In the genomic region with DNA sequence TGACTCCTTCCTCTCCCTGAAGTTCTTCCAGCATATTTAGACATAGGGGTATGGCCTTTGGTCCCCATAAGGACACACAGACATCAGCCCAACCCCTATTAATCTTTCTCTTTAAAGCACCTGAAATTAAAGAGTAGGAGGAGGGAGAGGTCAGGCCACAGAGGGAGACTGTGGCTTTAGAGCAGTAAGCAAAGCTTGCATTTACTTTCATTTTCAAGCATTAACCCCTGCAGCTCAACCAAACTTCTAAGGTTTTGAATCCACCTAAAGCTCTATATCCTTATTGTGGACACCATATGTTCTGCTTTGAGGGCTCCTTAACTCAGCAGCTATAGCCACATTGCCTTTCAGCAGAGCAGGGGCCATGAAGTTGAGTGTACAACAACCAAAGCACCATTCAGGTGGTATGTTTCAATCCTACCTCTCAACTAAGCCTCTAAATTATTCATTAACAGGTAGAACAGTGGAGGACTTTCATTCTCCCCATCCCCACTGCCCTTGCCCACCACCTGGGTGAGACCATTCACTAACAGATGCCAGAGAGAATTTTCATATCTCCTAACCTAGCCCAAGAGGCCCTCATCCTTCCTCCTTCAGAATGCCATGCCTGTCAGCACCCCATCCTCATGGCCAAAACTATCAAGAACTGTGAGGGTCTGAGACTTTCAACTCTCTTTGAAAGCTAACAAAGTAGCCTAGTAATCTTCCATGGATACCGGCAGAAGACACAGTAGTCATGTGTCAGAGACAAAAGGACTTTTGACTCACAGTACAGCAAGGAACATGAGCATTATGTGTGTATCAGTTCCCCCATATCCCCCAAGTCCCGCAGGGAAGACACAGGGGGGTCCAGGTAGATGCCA, we compare ENCODE assay signal across 8 cellular contexts. TPM values are rescaled to one million over a fixed set of nuclear protein-coding genes. Genes with fewer than 3 reads are reported as not detected.
A peak's percentile ranks its signal among the peaks of the same experiment; 100 is the strongest.
DNase-seq lines count a peak whose midpoint lies in the region; ATAC-seq and TF ChIP-seq lines count a peak whose summit lies in the region.

No MANE protein-coding gene starts in this region.

- CTCF ChIA-PET in Panc1 (lab: Charles Lee), result no interaction called here

- TF ChIP-seq EP300 in suprapubic skin (IDR thresholded peaks at IDR 0.05), result no peak

- POLR2A ChIA-PET in Panc1 (lab: Charles Lee), result interaction anchor here (0.7 kb wide), 1 partner anchor 43 kb away, joined by 6 read pairs; no protein-coding TSS in a partner anchor

- H3K9me3 ChIP-seq in Panc1 (ENCODE audit: control insufficient read depth, insufficient read depth, low read depth, low read length) (no peaks in the 10 kb centered on the region), mucosa of descending colon (no peaks in the 10 kb centered on the region), suprapubic skin (no peaks in the 10 kb centered on the region)

- DNase-seq in Panc1 (ENCODE audit: low read depth, low spot score) (no peak), mucosa of descending colon (no peak), brain microvascular endothelial cell (no peak), occipital lobe (lab: John Stamatoyannopoulos, UW) (no peak), GM03348 (ENCODE audit: low spot score) (no peak), suprapubic skin (ENCODE audit: low spot score in 2 of 2) (no peak)

- H3K36me3 ChIP-seq in Panc1 (ENCODE audit: control insufficient read depth, insufficient read depth, low read length) (no peaks in the 10 kb centered on the region), mucosa of descending colon (ENCODE audit: low read depth) (no peaks in the 10 kb centered on the region), brain microvascular endothelial cell (replicated peaks) (no peaks in the 10 kb centered on the region), suprapubic skin (no peaks in the 10 kb centered on the region)

- no peak overlapping the region for H3K27ac ChIP-seq in Panc1 (ENCODE audit: low read length)
- no peak overlapping the region for H3K27ac ChIP-seq in brain microvascular endothelial cell
- no peak overlapping the region for H3K27ac ChIP-seq in suprapubic skin

- WGBS in suprapubic skin, result 88% methylated on average over 2 of the region's 2 CpGs

- TF ChIP-seq POLR2A in suprapubic skin (IDR thresholded peaks at IDR 0.05), result no peak

- BruUV-seq in Panc1 (replicated peaks; lab: Mats Ljungman, UMichigan), result no TSS peak

- ATAC-seq in GM18517 (IDR thresholded peaks at IDR 0.05; ENCODE audit: unreplicated experiment), result peak; percentile 93
- ATAC-seq in HG02588 (IDR thresholded peaks at IDR 0.05; ENCODE audit: unreplicated experiment), result peak; percentile 82
- ATAC-seq in Panc1, result 0 out of 2 replicates have a peak, but pooled peaks have one; percentile 30
- peak; percentile 70 for ATAC-seq in mucosa of descending colon

- H3K4me3 ChIP-seq in Panc1 (ENCODE audit: low read depth in 2 of 2, low read length in 2 of 2) (no peak overlapping the region), mucosa of descending colon (no peak overlapping the region), brain microvascular endothelial cell (ENCODE audit: low read depth, low read length) (no peak overlapping the region), suprapubic skin (no peak overlapping the region)

- TF ChIP-seq CTCF in Panc1 (IDR thresholded peaks at IDR 0.05), result no peak
- no peak for TF ChIP-seq CTCF in mucosa of descending colon (IDR thresholded peaks at IDR 0.05)
- no peak for TF ChIP-seq CTCF in brain microvascular endothelial cell (IDR thresholded peaks at IDR 0.05; ENCODE audit: low read depth, low read length, missing control alignments)
- TF ChIP-seq CTCF in suprapubic skin (IDR thresholded peaks at IDR 0.05), result no peak

- H3K4me1 ChIP-seq in Panc1 (ENCODE audit: control insufficient read depth, insufficient read depth, low read length), result peaks cover 4% of the 10 kb centered on the region; the same call in 1 of the 2 replicates
- H3K4me1 ChIP-seq in mucosa of descending colon (ENCODE audit: low read depth), result peaks cover 9% of the 10 kb centered on the region
- H3K4me1 ChIP-seq in suprapubic skin, result peaks cover 7% of the 10 kb centered on the region

- H3K27me3 ChIP-seq in Panc1 (ENCODE audit: control insufficient read depth, insufficient read depth, low read length), result no peaks in the 10 kb centered on the region
- no peaks in the 10 kb centered on the region for H3K27me3 ChIP-seq in brain microvascular endothelial cell (replicated peaks)
- H3K27me3 ChIP-seq in suprapubic skin, result no peaks in the 10 kb centered on the region

- in situ Hi-C loops in Panc1 (cut with HindIII; ENCODE audit: low pct_unique_long_range_greater_than_20kb, low sequenced_read_pairs), result no loop called here
- in situ Hi-C loops in brain microvascular endothelial cell (cut with HindIII; ENCODE audit: low pct_ligation_motif_present, low sequenced_read_pairs), result no loop called here

- intact Hi-C loops in Panc1 (cut with micrococcal nuclease; ENCODE audit: unreplicated experiment), result no loop called here
- intact Hi-C loops in mucosa of descending colon (cut with DNase I, micrococcal nuclease), result no loop called here

RNA-seq across cellular contexts. Expression of gene LIN54, which starts 20.8 kb away (rescaled TPM):
- total RNA-seq in Panc1 (2021; ENCODE audit: unreplicated experiment) (14.5 TPM), mucosa of descending colon (10 to 100 TPM; 15.6 to 16.7 (median 15.8) TPM), occipital lobe (29.2 TPM), suprapubic skin (10 to 100 TPM in 3 of 4 donors, 1 to 10 TPM in 1; 8.6 to 17.4 (median 15.3) TPM)
- 4.3 TPM for polyA plus RNA-seq in Panc1 (2012; ENCODE audit: insufficient read length)

RNA-seq across cellular contexts. Expression of gene COPS4, which starts 45.2 kb away (rescaled TPM):
- total RNA-seq in Panc1 (2021; ENCODE audit: unreplicated experiment) (23.7 TPM), mucosa of descending colon (10 to 100 TPM; 16.7 to 26.1 (median 26.0) TPM), occipital lobe (155 TPM), suprapubic skin (10 to 100 TPM; 36.3 to 59.5 (median 39.3) TPM)
- polyA plus RNA-seq in Panc1 (2012; ENCODE audit: insufficient read length), result 26.8 TPM

Comparison
In these comparisons a context has a peak if more than half of its experiments do, and no peak if none do; other contexts are left out.
1. ATAC-seq: peak in every context shown above with its lines; median percentile 93 in GM18517; 82 in HG02588; 70 in mucosa of descending colon; 30 in Panc1.